Comparison of ENCODE assay signal across 31 cellular contexts in genomic region chr3:136329593-136329992, GRCh38.
"Had no signal": no experiment of that assay in that cellular context is flagged by ENCODE, and none has a peak within 500 bp of the region (broad histone marks: within the 10 kb centered on the region; RNA-seq: fewer than 3 reads in every experiment).

No MANE protein-coding gene starts in this region.

- H3K27me3 ChIP-seq: left lung, pancreas, sigmoid colon, spleen, suprapubic skin, tibial artery, upper lobe of right lung had no signal

- H3K4me3 Mint-ChIP-seq: immature natural killer cell; naive thymus-derived CD4-positive, alpha-beta T cell; natural killer cell treated with Interleukin-12 subunit alpha and Interleukin-12 subunit beta and Interleukin-15 and Interleukin-18, amount 100 ng/mL, for 72 hours; neural crest cell; stimulated activated effector memory CD8-positive, alpha-beta T cell treated with anti-CD3 and anti-CD28 coated beads, Interleukin-12 subunit alpha, Interleukin-12 subunit beta, amount 100 ng/mL, for 72 hours; stimulated activated naive CD8-positive, alpha-beta T cell treated with anti-CD3 and anti-CD28 coated beads, Interleukin-15, Interleukin-2, amounts not matched to agents 100 ng/mL and 50 ng/mL, for 24 hours had no signal

- H3K9me3 ChIP-seq: left lung, lower lobe of right lung, mucosa of descending colon, pancreas, prostate gland, sigmoid colon, suprapubic skin, thoracic aorta, tibial artery, upper lobe of right lung had no signal

- H3K4me1 ChIP-seq: left lung, lower lobe of right lung, pancreas, prostate gland, sigmoid colon, spleen, suprapubic skin, tibial artery, upper lobe of right lung had no signal

- DNase-seq: hypothalamus; immature natural killer cell; kidney; left colon; left lung; lower lobe of right lung; mammary epithelial cell; mesendoderm; midbrain; mucosa of descending colon; naive thymus-derived CD4-positive, alpha-beta T cell; nucleus accumbens; pancreas; posterior cingulate gyrus; retina; right cardiac atrium; sigmoid colon; small intestine; spleen; stimulated activated CD4-positive, alpha-beta T cell treated with anti-CD3 and anti-CD28 coated beads, Interleukin-4, amount 100 ng/mL, for 24 hours; stimulated activated naive CD4-positive, alpha-beta T cell; tibial artery; trophoblast cell; upper lobe of right lung had no signal

- H3K27me3 Mint-ChIP-seq: naive thymus-derived CD4-positive, alpha-beta T cell; natural killer cell treated with Interleukin-12 subunit alpha and Interleukin-12 subunit beta and Interleukin-15 and Interleukin-18, amount 100 ng/mL, for 72 hours; stimulated activated naive CD8-positive, alpha-beta T cell treated with anti-CD3 and anti-CD28 coated beads, Interleukin-15, Interleukin-2, amounts not matched to agents 100 ng/mL and 50 ng/mL, for 24 hours had no signal

- H3K4me3 ChIP-seq: left lung, lower lobe of right lung, mucosa of descending colon, pancreas, prostate gland, sigmoid colon, spleen, suprapubic skin, thoracic aorta, tibial artery, upper lobe of right lung had no signal

- ATAC-seq: left colon; left lung; lower lobe of right lung; mucosa of descending colon; naive thymus-derived CD4-positive, alpha-beta T cell; natural killer cell treated with Interleukin-12 subunit alpha and Interleukin-12 subunit beta and Interleukin-15 and Interleukin-18, amount 100 ng/mL, for 72 hours; pancreas; right cardiac atrium; stimulated activated effector memory CD8-positive, alpha-beta T cell treated with anti-CD3 and anti-CD28 coated beads, Interleukin-12 subunit alpha, Interleukin-12 subunit beta, amount 100 ng/mL, for 72 hours; upper lobe of right lung had no signal

- H3K4me1 Mint-ChIP-seq: immature natural killer cell, neural crest cell had no signal

- H3K27ac Mint-ChIP-seq: immature natural killer cell; naive thymus-derived CD4-positive, alpha-beta T cell; natural killer cell treated with Interleukin-12 subunit alpha and Interleukin-12 subunit beta and Interleukin-15 and Interleukin-18, amount 100 ng/mL, for 72 hours; stimulated activated effector memory CD8-positive, alpha-beta T cell treated with anti-CD3 and anti-CD28 coated beads, Interleukin-12 subunit alpha, Interleukin-12 subunit beta, amount 100 ng/mL, for 72 hours; stimulated activated naive CD8-positive, alpha-beta T cell treated with anti-CD3 and anti-CD28 coated beads, Interleukin-15, Interleukin-2, amounts not matched to agents 100 ng/mL and 50 ng/mL, for 24 hours had no signal

- H3K9me3 Mint-ChIP-seq: natural killer cell treated with Interleukin-12 subunit alpha and Interleukin-12 subunit beta and Interleukin-15 and Interleukin-18, amount 100 ng/mL, for 72 hours; stimulated activated effector memory CD8-positive, alpha-beta T cell treated with anti-CD3 and anti-CD28 coated beads, Interleukin-12 subunit alpha, Interleukin-12 subunit beta, amount 100 ng/mL, for 72 hours; stimulated activated naive CD8-positive, alpha-beta T cell treated with anti-CD3 and anti-CD28 coated beads, Interleukin-15, Interleukin-2, amounts not matched to agents 100 ng/mL and 50 ng/mL, for 24 hours had no signal

- H3K27ac ChIP-seq: left lung, lower lobe of right lung, pancreas, prostate gland, sigmoid colon, spleen, suprapubic skin, thoracic aorta, tibial artery, upper lobe of right lung had no signal
